ENCODE assay signal across 8 cellular contexts in genomic region chr3:172516318-172517214, GRCh38. TPM values are rescaled to one million over a fixed set of nuclear protein-coding genes. Genes with fewer than 3 reads are reported as not detected.
DNase-seq lines count a peak whose midpoint lies in the region; ATAC-seq and TF ChIP-seq lines count a peak whose summit lies in the region.

No MANE protein-coding gene starts in this region.

- TF ChIP-seq CTCF in esophagus muscularis mucosa (IDR thresholded peaks at IDR 0.05), result no peak
- TF ChIP-seq CTCF in prostate gland (IDR thresholded peaks at IDR 0.05), result peak in 1 of 4 experiments; percentile 6

- CTCF ChIA-PET in HEK293T (lab: Yijun Ruan, JAX), result no interaction called here

- 44% methylated on average over 6 of the region's 7 CpGs for WGBS in esophagus muscularis mucosa
- 22% methylated on average over 7 of the region's 7 CpGs for WGBS in prostate gland

- DNase-seq in GM04504 (ENCODE audit: low read depth), result peak; percentile 63
- DNase-seq in RPMI7951 (ENCODE audit: low read depth), result peak; percentile 96
- no peak for DNase-seq in esophagus muscularis mucosa (ENCODE audit: extremely low spot score)
- DNase-seq in prostate gland (ENCODE audit: low spot score), result peak; percentile 96
- DNase-seq in HEK293T (ENCODE audit: extremely low spot score), result no peak
- DNase-seq in T-helper 9 cell, result no peak

- TF ChIP-seq EP300 in esophagus muscularis mucosa (IDR thresholded peaks at IDR 0.05), result no peak

- intact Hi-C loops in esophagus muscularis mucosa (cut with DNase I) (no loop called here), prostate gland (cut with DNase I) (no loop called here)

- H3K27me3 ChIP-seq in esophagus muscularis mucosa, result no peaks in the 10 kb centered on the region
- no peaks in the 10 kb centered on the region for H3K27me3 ChIP-seq in prostate gland (replicated peaks; ENCODE audit: insufficient read depth)

- TF ChIP-seq POLR2A in esophagus muscularis mucosa (IDR thresholded peaks at IDR 0.05; ENCODE audit: low read depth) (no peak), prostate gland (IDR thresholded peaks at IDR 0.05) (no peak)

- peaks cover 44 to 68% (median 59%) of the 10 kb centered on the region in 4 donors for H3K4me1 ChIP-seq in esophagus muscularis mucosa
- peaks cover 23% of the 10 kb centered on the region for H3K4me1 ChIP-seq in prostate gland (replicated peaks)

- ATAC-seq in HG03354 (IDR thresholded peaks at IDR 0.05; ENCODE audit: poor library complexity, severe bottlenecking, unreplicated experiment) (no peak), HG03039 (IDR thresholded peaks at IDR 0.05; ENCODE audit: unreplicated experiment) (no peak)

- H3K4me3 ChIP-seq in esophagus muscularis mucosa, result no peak overlapping the region
- no peak overlapping the region for H3K4me3 ChIP-seq in prostate gland

- H3K27ac ChIP-seq in esophagus muscularis mucosa (replicated peaks in 1 of 4) (peak overlapping the region; percentile 60 to 73 (median 64)), prostate gland (peak overlapping the region; percentile 83 to 86)

- no peaks in the 10 kb centered on the region for H3K9me3 ChIP-seq in esophagus muscularis mucosa
- no peaks in the 10 kb centered on the region for H3K9me3 ChIP-seq in prostate gland

- POLR2A ChIA-PET in HEK293T (lab: Yijun Ruan, JAX), result no interaction called here

- H3K36me3 ChIP-seq in esophagus muscularis mucosa (peaks cover 0 to 9% (median 3%) of the 10 kb centered on the region in 4 donors), prostate gland (no peaks in the 10 kb centered on the region)

TF ChIP-seq in HEK293T, 16 proteins besides CTCF, POLR2A, EP300 and RAD21:
- TF ChIP-seq SP1 (IDR thresholded peaks at IDR 0.05) (no peak), SUZ12 (IDR thresholded peaks at IDR 0.05) (no peak), LEF1 (IDR thresholded peaks at IDR 0.05; ENCODE audit: borderline replicate concordance) (no peak), CTBP1 (IDR thresholded peaks at IDR 0.05; ENCODE audit: borderline replicate concordance) (no peak), ZNF384 (IDR thresholded peaks at IDR 0.05) (no peak), ELF4 (IDR thresholded peaks at IDR 0.05) (no peak), FOXA1 (IDR thresholded peaks at IDR 0.05) (no peak)
- TF ChIP-seq, protein P1, sequence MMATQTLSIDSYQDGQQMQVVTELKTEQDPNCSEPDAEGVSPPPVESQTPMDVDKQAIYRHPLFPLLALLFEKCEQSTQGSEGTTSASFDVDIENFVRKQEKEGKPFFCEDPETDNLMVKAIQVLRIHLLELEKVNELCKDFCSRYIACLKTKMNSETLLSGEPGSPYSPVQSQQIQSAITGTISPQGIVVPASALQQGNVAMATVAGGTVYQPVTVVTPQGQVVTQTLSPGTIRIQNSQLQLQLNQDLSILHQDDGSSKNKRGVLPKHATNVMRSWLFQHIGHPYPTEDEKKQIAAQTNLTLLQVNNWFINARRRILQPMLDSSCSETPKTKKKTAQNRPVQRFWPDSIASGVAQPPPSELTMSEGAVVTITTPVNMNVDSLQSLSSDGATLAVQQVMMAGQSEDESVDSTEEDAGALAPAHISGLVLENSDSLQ (IDR thresholded peaks at IDR 0.05), result no peak

RNA-seq across cellular contexts. Expression of gene TNFSF10, which starts 6.7 kb away (rescaled TPM):
- 8.3 and 11.7 TPM in 2 replicates for total RNA-seq in RPMI7951 (2014; rRNA removed; shearing (Covaris generic))
- total RNA-seq in esophagus muscularis mucosa (10 to 100 TPM; 23.3 to 31.4 (median 27.7) TPM), prostate gland (100 to 1,000 TPM in 1 of 2 donors, 10 to 100 TPM in 1; 70.6 to 126 TPM)

Comparison
In these comparisons a context has a peak if more than half of its experiments do, and no peak if none do; other contexts are left out.
1. DNase-seq: peak in GM04504 (single experiment), RPMI7951 (single experiment) and prostate gland (single experiment); none in esophagus muscularis mucosa (single experiment), HEK293T (single experiment) and T-helper 9 cell (single experiment).